In the genomic region with DNA sequence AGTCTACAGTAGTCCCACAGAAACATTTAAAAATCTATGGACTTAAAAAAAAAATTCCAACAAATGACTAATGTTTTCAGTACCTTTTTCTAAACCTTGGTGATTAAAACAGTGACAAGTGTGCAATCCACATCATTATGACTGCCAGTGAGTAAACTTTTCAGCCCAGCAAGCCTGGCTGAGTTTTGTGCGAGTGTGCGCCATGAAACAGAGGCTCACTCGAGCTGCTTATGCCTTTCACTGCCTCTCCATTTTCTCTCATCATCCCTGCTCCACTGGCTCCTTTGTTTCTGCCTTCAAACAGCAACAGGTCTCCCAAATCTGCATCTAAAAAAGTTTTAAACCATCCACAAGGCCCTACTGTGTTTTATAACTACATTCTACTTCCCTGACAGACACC, we compare ENCODE assay signal across 21 cellular contexts.
DNase-seq lines count a peak whose midpoint lies in the region; ATAC-seq and TF ChIP-seq lines count a peak whose summit lies in the region.
"Had no signal": no experiment of that assay in that cellular context is flagged by ENCODE, and none has a peak within 500 bp of the region (broad histone marks: within the 10 kb centered on the region; RNA-seq: fewer than 3 reads in every experiment).

No MANE protein-coding gene starts in this region.

- DNase-seq in stimulated activated CD4-positive, alpha-beta T cell treated with anti-CD3 and anti-CD28 coated beads, Interleukin-12 subunit alpha, Interleukin-12 subunit beta, amount 100 ng/mL, for 24 hours (ENCODE audit: low read depth in 2 of 2) = peak; percentile 6 to 8
- no peak for DNase-seq in stimulated activated CD4-positive, alpha-beta T cell treated with anti-CD3 and anti-CD28 coated beads, Interleukin-4, amount 100 ng/mL, for 1 hour
- DNase-seq in activated T-cell treated with anti-CD3 and anti-CD28 coated beads, Interleukin-2, amount 50 U/mL, for 4 hours = no peak
- DNase-seq in neural crest cell (ENCODE audit: low read depth, low spot score) (no peak), Right ventricle myocardium inferior (ENCODE audit: missing footprints) (no peak)
- DNase-seq: activated CD4-positive, alpha-beta T cell treated with anti-CD3 and anti-CD28 coated beads for 4 hours; colonic mucosa; COR-L47; left ventricle myocardium superior; MM.1S; naive thymus-derived CD8-positive, alpha-beta T cell; NCI-H1694 treated with DMSO at 0.1 percent for 48 hours; NCI-H510A treated with DMSO at 0.1 percent for 48 hours; psoas muscle; SJCRH30; spleen; testis had no signal

- no peaks in the 10 kb centered on the region for H3K9me3 Mint-ChIP-seq in activated T-cell treated with anti-CD3 and anti-CD28 coated beads, Interleukin-2, amount 50 U/mL, for 4 hours
- H3K9me3 Mint-ChIP-seq in neural crest cell = no peaks in the 10 kb centered on the region
- H3K9me3 Mint-ChIP-seq: naive thymus-derived CD8-positive, alpha-beta T cell had no signal

- no peak for TF ChIP-seq CTCF in neural crest cell (conservative IDR thresholded peaks at IDR 0.05)

- peaks cover 2% of the 10 kb centered on the region for H3K36me3 Mint-ChIP-seq in activated T-cell treated with anti-CD3 and anti-CD28 coated beads, Interleukin-2, amount 50 U/mL, for 4 hours (ENCODE audit: insufficient read depth)
- peaks cover 10% of the 10 kb centered on the region for H3K36me3 Mint-ChIP-seq in neural crest cell (ENCODE audit: low read depth)

- H3K4me1 Mint-ChIP-seq in activated T-cell treated with anti-CD3 and anti-CD28 coated beads, Interleukin-2, amount 50 U/mL, for 4 hours (ENCODE audit: low read depth) = peaks cover 9% of the 10 kb centered on the region
- H3K4me1 Mint-ChIP-seq in neural crest cell = peaks cover 27% of the 10 kb centered on the region

- H3K4me3 Mint-ChIP-seq in activated T-cell treated with anti-CD3 and anti-CD28 coated beads, Interleukin-2, amount 50 U/mL, for 4 hours = no peak overlapping the region
- H3K4me3 Mint-ChIP-seq in neural crest cell = no peak overlapping the region
- H3K4me3 Mint-ChIP-seq: naive thymus-derived CD8-positive, alpha-beta T cell had no signal

- intact Hi-C loops in Right ventricle myocardium inferior (cut with DNase I) = no loop called here

- ATAC-seq in activated T-cell treated with anti-CD3 and anti-CD28 coated beads, Interleukin-2, amount 50 U/mL, for 4 hours = peak; percentile 76 to 78
- ATAC-seq in HG02759 (IDR thresholded peaks at IDR 0.05; ENCODE audit: unreplicated experiment) = no peak
- ATAC-seq in Right ventricle myocardium inferior = no peak
- ATAC-seq in GM21723 (IDR thresholded peaks at IDR 0.05; ENCODE audit: unreplicated experiment) = no peak
- ATAC-seq in GM18907 (IDR thresholded peaks at IDR 0.05; ENCODE audit: unreplicated experiment) = no peak
- ATAC-seq: gastroesophageal sphincter; left ventricle myocardium superior; naive thymus-derived CD8-positive, alpha-beta T cell; psoas muscle had no signal

- H3K27me3 Mint-ChIP-seq in activated T-cell treated with anti-CD3 and anti-CD28 coated beads, Interleukin-2, amount 50 U/mL, for 4 hours (ENCODE audit: low read depth) = no peaks in the 10 kb centered on the region
- no peaks in the 10 kb centered on the region for H3K27me3 Mint-ChIP-seq in neural crest cell (ENCODE audit: low read depth)
- H3K27me3 Mint-ChIP-seq: naive thymus-derived CD8-positive, alpha-beta T cell had no signal

- peak overlapping the region; percentile 39 for H3K27ac Mint-ChIP-seq in neural crest cell (ENCODE audit: unreplicated experiment)

Comparison
In these comparisons a context has a peak if more than half of its experiments do, and no peak if none do; other contexts are left out.
1. DNase-seq: peak in stimulated activated CD4-positive, alpha-beta T cell treated with anti-CD3 and anti-CD28 coated beads, Interleukin-12 subunit alpha, Interleukin-12 subunit beta, amount 100 ng/mL, for 24 hours (2 of 2); none in stimulated activated CD4-positive, alpha-beta T cell treated with anti-CD3 and anti-CD28 coated beads, Interleukin-4, amount 100 ng/mL, for 1 hour (single experiment), activated T-cell treated with anti-CD3 and anti-CD28 coated beads, Interleukin-2, amount 50 U/mL, for 4 hours (single experiment), neural crest cell (single experiment) and Right ventricle myocardium inferior (single experiment).
2. ATAC-seq: peak in activated T-cell treated with anti-CD3 and anti-CD28 coated beads, Interleukin-2, amount 50 U/mL, for 4 hours (2 of 2); none in HG02759 (single experiment), Right ventricle myocardium inferior (single experiment), GM21723 (single experiment) and GM18907 (single experiment).